In genomic region chr15:84601555-84601838, GRCh38 we compare ENCODE assay signal across 8 cellular contexts. TPM values are rescaled to one million over a fixed set of nuclear protein-coding genes. Genes with fewer than 3 reads are reported as not detected.
A peak's percentile ranks its signal among the peaks of the same experiment; 100 is the strongest.
DNase-seq lines count a peak whose midpoint lies in the region; ATAC-seq and TF ChIP-seq lines count a peak whose summit lies in the region.

No MANE protein-coding gene starts in this region.

- no peaks in the 10 kb centered on the region for H3K9me3 ChIP-seq in CD4-positive, alpha-beta T cell (ENCODE audit: control insufficient read depth, low read length)
- no peaks in the 10 kb centered on the region for H3K9me3 ChIP-seq in OCI-LY1 (ENCODE audit: low read length)
- H3K9me3 ChIP-seq in ovary: no peaks in the 10 kb centered on the region

- H3K27me3 ChIP-seq in CD4-positive, alpha-beta T cell (ENCODE audit: control insufficient read depth, insufficient read depth, low read length): no peaks in the 10 kb centered on the region
- H3K27me3 ChIP-seq in OCI-LY1 (ENCODE audit: insufficient read depth, low read length) (no peaks in the 10 kb centered on the region), ovary (no peaks in the 10 kb centered on the region)

- H3K4me3 ChIP-seq in OCI-LY1 (ENCODE audit: low read depth, low read length, poor library complexity, severe bottlenecking) (peak overlapping the region; percentile 93), epithelial cell of esophagus (ENCODE audit: low read length) (peak overlapping the region; percentile 92), ovary (peak overlapping the region; percentile 85)

- peak overlapping the region; percentile 74 for H3K9ac ChIP-seq in OCI-LY1 (ENCODE audit: low read length)

- TF ChIP-seq CTCF in CD4-positive, alpha-beta T cell (IDR thresholded peaks at IDR 0.05): no peak
- TF ChIP-seq CTCF in OCI-LY1 (IDR thresholded peaks at IDR 0.05; ENCODE audit: low read length) (no peak), epithelial cell of esophagus (IDR thresholded peaks at IDR 0.05; ENCODE audit: insufficient read depth, low read depth, low read length, missing control alignments) (no peak), ovary (IDR thresholded peaks at IDR 0.05) (no peak)

- H3K4me3 Mint-ChIP-seq in CD4-positive, alpha-beta T cell: peak overlapping the region; percentile 98

- POLR2A ChIA-PET in CD4-positive, alpha-beta T cell (lab: Charles Lee): interaction anchor here (0.7 to 6.0 kb wide), 10 partner anchors 13 to 399 kb away, joined by 3 to 122 read pairs (median 4); partner anchors contain the start of genes NMB, SEC11A and WDR73

- H3K9me2 ChIP-seq in OCI-LY1 (ENCODE audit: low read depth, low read length): no peaks in the 10 kb centered on the region

- H3K4me1 ChIP-seq in OCI-LY1 (ENCODE audit: insufficient read depth, low read length, severe bottlenecking) (peaks cover 51% of the 10 kb centered on the region), ovary (ENCODE audit: insufficient read depth) (peaks cover 5% of the 10 kb centered on the region)

- H3K36me3 Mint-ChIP-seq in CD4-positive, alpha-beta T cell (ENCODE audit: low read depth): peaks cover 41% of the 10 kb centered on the region

- H3K4me2 ChIP-seq in OCI-LY1 (ENCODE audit: low read length): peak overlapping the region; percentile 66

- no peaks in the 10 kb centered on the region for H4K20me1 ChIP-seq in OCI-LY1 (ENCODE audit: insufficient read depth, low read length)

- no peak overlapping the region for H3K27ac ChIP-seq in CD4-positive, alpha-beta T cell (ENCODE audit: low read depth, low read length)
- no peak overlapping the region for H3K27ac ChIP-seq in OCI-LY1 (ENCODE audit: low read depth, low read length, poor library complexity, severe bottlenecking)
- H3K27ac ChIP-seq in ovary: no peak overlapping the region

- no peak overlapping the region for H3K27ac Mint-ChIP-seq in CD4-positive, alpha-beta T cell

- H3K36me3 ChIP-seq in OCI-LY1 (ENCODE audit: insufficient read depth, low read length) (peaks cover 22% of the 10 kb centered on the region; the same call in 1 of the 2 replicates), ovary (no peaks in the 10 kb centered on the region)

- ATAC-seq in CD4-positive, alpha-beta T cell (ENCODE audit: poor library complexity): no peak

- intact Hi-C loops in CD4-positive, alpha-beta T cell (cut with DNase I, micrococcal nuclease): loop anchor here (2.0 to 5.0 kb wide), 3 partner anchors 146 to 386 kb away; partner anchors contain the start of genes PDE8A (in 1 of the 2) and ZNF592 (in 1 of the 2)
- intact Hi-C loops in ovary (cut with DNase I): loop anchor here in 2 of 4 donors (5.0 to 10.0 kb wide), 2 partner anchors 53 to 326 kb away; partner anchors contain the start of genes NMB (in 1 of the 2) and WDR73 (in 1 of the 2)

- no peak for DNase-seq in CD4-positive, alpha-beta T cell
- no peak for DNase-seq in epithelial cell of esophagus (ENCODE audit: low read depth)
- DNase-seq in ovary: no peak
- no peak for DNase-seq in NCI-H774 (lab: John Stamatoyannopoulos, UW)
- DNase-seq in NCI-H82 treated with DMSO at 0.1 percent for 48 hours (lab: John Stamatoyannopoulos, UW; ENCODE audit: unreplicated experiment): no peak
- DNase-seq in effector CD8-positive, alpha-beta T cell (lab: John Stamatoyannopoulos, UW): no peak
- no peak for DNase-seq in LoVo (ENCODE audit: low spot score)

- no peaks in the 10 kb centered on the region for H3F3A ChIP-seq in OCI-LY1 (ENCODE audit: insufficient read depth, low read length)

- CTCF ChIA-PET in CD4-positive, alpha-beta T cell (lab: Charles Lee): interaction anchor here (1.0 to 2.0 kb wide), 2 partner anchors 30 to 327 kb away, joined by 3 to 5 read pairs; no protein-coding TSS in a partner anchor

- H2AFZ ChIP-seq in OCI-LY1 (ENCODE audit: low read length): no peak overlapping the region

- 3 to 4% (median 4%) methylated on average over 6 of the region's 6 CpGs for WGBS in ovary, 3 donors

- TF ChIP-seq EP300 in ovary (IDR thresholded peaks at IDR 0.05): no peak

- H3K9me3 Mint-ChIP-seq in CD4-positive, alpha-beta T cell: no peaks in the 10 kb centered on the region

- H3K27me3 Mint-ChIP-seq in CD4-positive, alpha-beta T cell: no peaks in the 10 kb centered on the region

- no peak for TF ChIP-seq POLR2A in ovary (IDR thresholded peaks at IDR 0.05)

- peaks cover 73% of the 10 kb centered on the region for H3K4me1 Mint-ChIP-seq in CD4-positive, alpha-beta T cell (ENCODE audit: low read depth)

- peaks cover 5% of the 10 kb centered on the region; the same call in 1 of the 2 replicates for H3K79me2 ChIP-seq in OCI-LY1 (ENCODE audit: insufficient read depth, low read length)

RNA-seq across cellular contexts. Expression of gene ZSCAN2, which starts 0.7 kb away (rescaled TPM):
- 1 to 10 TPM; 3.8 to 5.0 TPM for total RNA-seq in CD4-positive, alpha-beta T cell
- 10 to 100 TPM in 3 of 7 donors, 1 to 10 TPM in 4; 5.6 to 13.3 (median 9.2) TPM for total RNA-seq in ovary
- 1 to 10 TPM; 6.8 to 8.2 TPM for polyA plus RNA-seq in ovary

RNA-seq across cellular contexts. Expression of gene WDR73, which starts 52.6 kb away (rescaled TPM):
- total RNA-seq in CD4-positive, alpha-beta T cell: 10 to 100 TPM; 17.8 to 23.7 TPM
- total RNA-seq in ovary: 10 to 100 TPM; 18.8 to 36.1 (median 26.9) TPM
- polyA plus RNA-seq in ovary: 10 to 100 TPM; 19.9 to 20.7 TPM

RNA-seq across cellular contexts. Expression of gene NMB, which starts 56.5 kb away (rescaled TPM):
- total RNA-seq in CD4-positive, alpha-beta T cell: 1 to 10 TPM; 2.2 to 3.7 TPM
- 10 to 100 TPM in 1 of 7 donors, 1 to 10 TPM in 6; 5.1 to 11.5 (median 7.3) TPM for total RNA-seq in ovary
- polyA plus RNA-seq in ovary: 1 to 10 TPM; 2.7 to 7.3 TPM
